Comparison of ENCODE assay signal across 12 cellular contexts in genomic region chr5:171355302-171355724, GRCh38. TPM values are rescaled to one million over a fixed set of nuclear protein-coding genes. Genes with fewer than 3 reads are reported as not detected.
DNase-seq lines count a peak whose midpoint lies in the region; ATAC-seq and TF ChIP-seq lines count a peak whose summit lies in the region.
"Had no signal": no experiment of that assay in that cellular context is flagged by ENCODE, and none has a peak within 500 bp of the region (broad histone marks: within the 10 kb centered on the region; RNA-seq: fewer than 3 reads in every experiment).

No MANE protein-coding gene starts in this region.

- peak overlapping the region; percentile 54; the same call in 1 of the 2 replicates for H3K4me2 ChIP-seq in KMS-11

- no peaks in the 10 kb centered on the region for H3K27me3 ChIP-seq in KMS-11 (ENCODE audit: insufficient read depth, low read depth)
- H3K27me3 ChIP-seq: BE2C had no signal

- peaks cover 8% of the 10 kb centered on the region for H3K4me1 ChIP-seq in KMS-11 (ENCODE audit: low read depth, poor library complexity, severe bottlenecking)
- H3K4me1 ChIP-seq: BE2C had no signal

- H4K20me1 ChIP-seq in KMS-11 (ENCODE audit: insufficient read depth), result no peaks in the 10 kb centered on the region

- H3K79me2 ChIP-seq in KMS-11 (ENCODE audit: insufficient read depth, low read depth), result no peaks in the 10 kb centered on the region

- peak overlapping the region; percentile 48 for H3K27ac ChIP-seq in KMS-11

- H3K36me3 Mint-ChIP-seq in stimulated activated naive B cell treated with anti-CD40 and anti-IgM and Interleukin-4, amounts not matched to agents 10 μg/mL and 1 μg/mL and 100 μg/mL, for 72 hours, result no peaks in the 10 kb centered on the region

- no peak overlapping the region for H3K27ac Mint-ChIP-seq in stimulated activated naive B cell treated with anti-CD40 and anti-IgM and Interleukin-4, amounts not matched to agents 10 μg/mL and 1 μg/mL and 100 μg/mL, for 72 hours

- H3K36me3 ChIP-seq in KMS-11 (ENCODE audit: insufficient read depth), result no peaks in the 10 kb centered on the region
- H3K36me3 ChIP-seq: BE2C had no signal

- peak overlapping the region; percentile 41; the same call in 1 of the 2 replicates for H2AFZ ChIP-seq in KMS-11 (ENCODE audit: low read depth)

- no peaks in the 10 kb centered on the region for H3K4me1 Mint-ChIP-seq in stimulated activated naive B cell treated with anti-CD40 and anti-IgM and Interleukin-4, amounts not matched to agents 10 μg/mL and 1 μg/mL and 100 μg/mL, for 72 hours

- ATAC-seq in HG02678 (IDR thresholded peaks at IDR 0.05; ENCODE audit: unreplicated experiment), result peak; percentile 95
- peak; percentile 45 to 76 for ATAC-seq in stimulated activated naive B cell treated with anti-CD40 and anti-IgM and Interleukin-4, amounts not matched to agents 10 μg/mL and 1 μg/mL and 100 μg/mL, for 72 hours (replicated peaks)

- no peak overlapping the region for H3K4me3 Mint-ChIP-seq in stimulated activated naive B cell treated with anti-CD40 and anti-IgM and Interleukin-4, amounts not matched to agents 10 μg/mL and 1 μg/mL and 100 μg/mL, for 72 hours

- H3K9me3 Mint-ChIP-seq in stimulated activated naive B cell treated with anti-CD40 and anti-IgM and Interleukin-4, amounts not matched to agents 10 μg/mL and 1 μg/mL and 100 μg/mL, for 72 hours, result no peaks in the 10 kb centered on the region

- H3K27me3 Mint-ChIP-seq in stimulated activated naive B cell treated with anti-CD40 and anti-IgM and Interleukin-4, amounts not matched to agents 10 μg/mL and 1 μg/mL and 100 μg/mL, for 72 hours, result peaks cover 6 to 10% of the 10 kb centered on the region in 2 donors

- peak; percentile 50 for DNase-seq in stimulated activated CD4-positive, alpha-beta T cell treated with anti-CD3 and anti-CD28 coated beads, Interleukin-15, amount 100 ng/mL, for 24 hours
- no peak for DNase-seq in stimulated activated CD4-positive, alpha-beta T cell treated with anti-CD3 and anti-CD28 coated beads, Interleukin-12 subunit alpha, Interleukin-12 subunit beta, amount 100 ng/mL, for 4 hours
- DNase-seq in stimulated activated naive B cell treated with anti-CD40 and anti-IgM and Interleukin-4, amounts not matched to agents 10 μg/mL and 1 μg/mL and 100 μg/mL, for 72 hours, result peak; percentile 12
- no peak for DNase-seq in ureter (ENCODE audit: low spot score)
- no peak for DNase-seq in OCI-M2 (lab: John Stamatoyannopoulos, UW; ENCODE audit: unreplicated experiment)
- no peak for DNase-seq in GF-D8 (lab: John Stamatoyannopoulos, UW)
- DNase-seq: BE2C, NCI-H524 had no signal

- no peak overlapping the region for H3K4me3 ChIP-seq in KMS-11 (IDR thresholded peaks at IDR 0.05; ENCODE audit: insufficient read depth, low read depth, low read length)

- H3K9ac ChIP-seq in KMS-11, result peak overlapping the region; percentile 18; the same call in 1 of the 2 replicates

- no peak for TF ChIP-seq CTCF in KMS-11 (conservative IDR thresholded peaks at IDR 0.05; ENCODE audit: low read depth, low read length)

RNA-seq across cellular contexts. Expression of gene NPM1, which starts 32.3 kb away (rescaled TPM):
- 877 TPM for total RNA-seq in ureter

RNA-seq across cellular contexts. Expression of gene TLX3, which starts 46.3 kb away (rescaled TPM):
- not detected for total RNA-seq in ureter
- total RNA-seq: dermis microvascular lymphatic vessel endothelial cell, renal cortical epithelial cell had no signal

Comparison
In these comparisons a context has a peak if more than half of its experiments do, and no peak if none do; other contexts are left out.
1. DNase-seq: peak in stimulated activated CD4-positive, alpha-beta T cell treated with anti-CD3 and anti-CD28 coated beads, Interleukin-15, amount 100 ng/mL, for 24 hours (single experiment) and stimulated activated naive B cell treated with anti-CD40 and anti-IgM and Interleukin-4, amounts not matched to agents 10 μg/mL and 1 μg/mL and 100 μg/mL, for 72 hours (single experiment); none in stimulated activated CD4-positive, alpha-beta T cell treated with anti-CD3 and anti-CD28 coated beads, Interleukin-12 subunit alpha, Interleukin-12 subunit beta, amount 100 ng/mL, for 4 hours (single experiment), ureter (single experiment), OCI-M2 (single experiment) and GF-D8 (single experiment).